ENCODE assay signal across 20 cellular contexts in the genomic region with DNA sequence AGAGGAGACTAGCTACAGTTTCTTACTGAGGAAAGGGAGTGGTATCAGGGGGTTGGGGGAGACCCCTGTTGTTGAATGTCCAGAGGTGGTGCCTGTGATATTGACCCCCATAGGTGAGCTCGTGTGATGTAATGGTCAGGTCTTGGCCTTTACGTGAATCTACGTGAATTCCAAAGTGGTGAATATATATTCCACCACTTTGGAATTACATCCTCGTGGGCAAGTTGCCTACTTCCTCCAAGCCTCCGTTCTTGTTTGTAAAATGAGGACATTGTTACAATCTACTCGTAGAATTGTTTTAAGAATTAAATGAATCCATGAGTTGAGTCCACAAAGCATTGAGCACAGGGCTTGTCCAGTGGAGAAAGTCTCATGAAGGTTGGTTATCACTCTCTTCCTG. TPM values are rescaled to one million over a fixed set of nuclear protein-coding genes. Genes with fewer than 3 reads are reported as not detected.
"Had no signal": no experiment of that assay in that cellular context is flagged by ENCODE, and none has a peak within 500 bp of the region (broad histone marks: within the 10 kb centered on the region; RNA-seq: fewer than 3 reads in every experiment).

No MANE protein-coding gene starts in this region.

- H3K27me3 Mint-ChIP-seq: activated naive CD8-positive, alpha-beta T cell treated with anti-CD3 and anti-CD28 coated beads, Interleukin-2, amount 50 U/mL, for 24 hours had no signal

- DNase-seq: activated CD4-positive, alpha-beta T cell treated with anti-CD3 and anti-CD28 coated beads, Interleukin-2, amount 50 U/mL, for 4 hours; activated CD8-positive, alpha-beta memory T cell treated with anti-CD3 and anti-CD28 coated beads, Interleukin-2, amount 10 ng/mL, durations not matched to agents 7 days and 5 days; activated gamma-delta T cell; activated naive CD8-positive, alpha-beta T cell treated with anti-CD3 and anti-CD28 coated beads, Interleukin-2, amount 50 U/mL, for 24 hours; anterior cingulate cortex; brain microvascular endothelial cell; heart left ventricle; left ventricle myocardium inferior; psoas muscle; right cardiac atrium; SK-N-SH; stimulated activated CD4-positive, alpha-beta T cell treated with anti-CD3 and anti-CD28 coated beads, Interleukin-2, amount 100 ng/mL, for 24 hours; stimulated activated naive CD4-positive, alpha-beta T cell treated with Interleukin-2 at 50 U/mL for 16 hours; T-helper 9 cell; thyroid gland had no signal

- H3K4me3 Mint-ChIP-seq: activated CD8-positive, alpha-beta memory T cell treated with anti-CD3 and anti-CD28 coated beads, Interleukin-2, amount 10 ng/mL, durations not matched to agents 7 days and 5 days; activated naive CD8-positive, alpha-beta T cell treated with anti-CD3 and anti-CD28 coated beads, Interleukin-2, amount 50 U/mL, for 24 hours; neural progenitor cell had no signal

- ATAC-seq: activated CD8-positive, alpha-beta memory T cell treated with anti-CD3 and anti-CD28 coated beads, Interleukin-2, amount 10 ng/mL, durations not matched to agents 7 days and 5 days; activated naive CD8-positive, alpha-beta T cell treated with anti-CD3 and anti-CD28 coated beads, Interleukin-2, amount 50 U/mL, for 24 hours; esophagus mucosa; gastroesophageal sphincter; heart left ventricle; psoas muscle; right cardiac atrium had no signal

- H3K27ac Mint-ChIP-seq: activated CD8-positive, alpha-beta memory T cell treated with anti-CD3 and anti-CD28 coated beads, Interleukin-2, amount 10 ng/mL, durations not matched to agents 7 days and 5 days; activated naive CD8-positive, alpha-beta T cell treated with anti-CD3 and anti-CD28 coated beads, Interleukin-2, amount 50 U/mL, for 24 hours; neural progenitor cell had no signal

- H3K4me3 ChIP-seq: coronary artery, gastroesophageal sphincter, heart left ventricle, left ventricle myocardium inferior, neural progenitor cell, psoas muscle, thyroid gland had no signal

- H3K36me3 Mint-ChIP-seq: activated CD8-positive, alpha-beta memory T cell treated with anti-CD3 and anti-CD28 coated beads, Interleukin-2, amount 10 ng/mL, durations not matched to agents 7 days and 5 days had no signal

RNA-seq across cellular contexts. Expression of a gene that starts 47.3 kb away (rescaled TPM):
- total RNA-seq: osteocyte had no signal
